In the genomic region with DNA sequence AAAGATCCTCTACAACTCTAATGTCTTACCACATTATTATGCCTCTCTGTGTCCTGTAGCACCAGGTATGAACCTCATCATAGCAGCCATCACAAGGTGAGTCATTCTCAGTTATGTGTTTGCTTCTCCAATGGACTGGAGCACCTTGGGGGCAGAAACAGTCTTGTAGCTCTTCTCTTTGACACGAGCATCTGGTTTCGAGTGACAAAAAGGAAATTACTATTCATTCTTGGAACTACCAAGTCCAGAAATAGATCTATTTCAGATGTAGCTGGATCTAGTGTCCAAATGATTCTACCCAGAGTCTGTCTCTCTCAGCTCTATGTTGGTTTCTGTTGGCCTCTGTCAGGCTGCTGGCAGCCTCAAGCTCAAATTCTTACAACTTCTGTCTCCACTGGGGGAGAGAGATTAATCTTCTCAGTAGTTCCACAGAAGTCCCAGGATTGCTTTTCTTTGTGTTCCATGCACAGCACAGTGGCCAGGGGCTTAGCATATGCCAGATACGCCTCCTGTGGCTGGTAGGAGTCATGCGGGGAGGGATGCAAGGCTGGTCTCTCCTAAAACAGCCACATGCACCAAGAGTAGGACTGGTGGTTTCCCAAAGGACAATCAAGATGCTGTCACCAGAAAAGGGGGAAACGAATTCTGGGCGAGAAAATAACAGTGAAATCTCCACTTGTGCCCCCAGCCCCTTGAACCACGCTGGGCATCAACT, we compare ENCODE assay signal across 10 cellular contexts. TPM values are rescaled to one million over a fixed set of nuclear protein-coding genes. Genes with fewer than 3 reads are reported as not detected.
DNase-seq lines count a peak whose midpoint lies in the region; ATAC-seq and TF ChIP-seq lines count a peak whose summit lies in the region.
"Had no signal": no experiment of that assay in that cellular context is flagged by ENCODE, and none has a peak within 500 bp of the region (broad histone marks: within the 10 kb centered on the region; RNA-seq: fewer than 3 reads in every experiment).

No MANE protein-coding gene starts in this region.

- WGBS in psoas muscle, 3 donors = 75 to 83% (median 81%) methylated on average over 7 of the region's 7 CpGs

- no peaks in the 10 kb centered on the region for H3K4me1 ChIP-seq in psoas muscle

- no peak overlapping the region for H3K4me3 Mint-ChIP-seq in activated naive CD4-positive, alpha-beta T cell treated with anti-CD3 and anti-CD28 coated beads, Interleukin-2, amount 10 ng/mL, durations not matched to agents 7 days and 5 days

- ATAC-seq in GM21717 (IDR thresholded peaks at IDR 0.05; ENCODE audit: unreplicated experiment) (peak; percentile 78), psoas muscle (no peak)

- H3K36me3 Mint-ChIP-seq in activated naive CD4-positive, alpha-beta T cell treated with anti-CD3 and anti-CD28 coated beads, Interleukin-2, amount 10 ng/mL, durations not matched to agents 7 days and 5 days = no peaks in the 10 kb centered on the region

- no peaks in the 10 kb centered on the region for H3K4me1 Mint-ChIP-seq in activated naive CD4-positive, alpha-beta T cell treated with anti-CD3 and anti-CD28 coated beads, Interleukin-2, amount 10 ng/mL, durations not matched to agents 7 days and 5 days

- no peak overlapping the region for H3K4me3 ChIP-seq in psoas muscle

- H3K36me3 ChIP-seq in psoas muscle (ENCODE audit: insufficient read depth in 1 of 2, low read depth in 1 of 2) = no peaks in the 10 kb centered on the region

- CTCF ChIA-PET in activated naive CD4-positive, alpha-beta T cell treated with anti-CD3 and anti-CD28 coated beads, Interleukin-2, amount 10 ng/mL, durations not matched to agents 7 days and 5 days (lab: Charles Lee) = interaction anchor here (0.6 kb wide), 1 partner anchor 1154 kb away, joined by 3 read pairs; no protein-coding TSS in a partner anchor

- H3K9me3 ChIP-seq in psoas muscle = no peaks in the 10 kb centered on the region

- no peak overlapping the region for H3K27ac Mint-ChIP-seq in activated naive CD4-positive, alpha-beta T cell treated with anti-CD3 and anti-CD28 coated beads, Interleukin-2, amount 10 ng/mL, durations not matched to agents 7 days and 5 days

- TF ChIP-seq CTCF in GM12874 (IDR thresholded peaks at IDR 0.05; ENCODE audit: insufficient read depth, low read depth, low read length) (peak; percentile 41; the same call in 1 of the 2 replicates), psoas muscle (IDR thresholded peaks at IDR 0.05) (no peak)

- no peak overlapping the region for H3K27ac ChIP-seq in psoas muscle

- DNase-seq in KBM-7 = peak; percentile 4
- DNase-seq in kidney tubule cell (ENCODE audit: low spot score) = peak; percentile 63
- no peak for DNase-seq in superior temporal gyrus (ENCODE audit: extremely low spot score)
- DNase-seq in activated naive CD4-positive, alpha-beta T cell treated with anti-CD3 and anti-CD28 coated beads, Interleukin-2, amount 10 ng/mL, durations not matched to agents 7 days and 5 days = no peak
- DNase-seq in psoas muscle = no peak
- no peak for DNase-seq in retina
- DNase-seq: activated CD4-positive, alpha-beta T cell treated with anti-CD3 and anti-CD28 coated beads for 48 hours; NCI-H1048 had no signal

- H3K27me3 Mint-ChIP-seq in activated naive CD4-positive, alpha-beta T cell treated with anti-CD3 and anti-CD28 coated beads, Interleukin-2, amount 10 ng/mL, durations not matched to agents 7 days and 5 days = peaks cover 28% of the 10 kb centered on the region

- no peaks in the 10 kb centered on the region for H3K9me3 Mint-ChIP-seq in activated naive CD4-positive, alpha-beta T cell treated with anti-CD3 and anti-CD28 coated beads, Interleukin-2, amount 10 ng/mL, durations not matched to agents 7 days and 5 days

- peaks cover 0 to 5% (median 0%) of the 10 kb centered on the region in 3 donors for H3K27me3 ChIP-seq in psoas muscle (ENCODE audit: insufficient read depth in 3 of 3, low read length in 2 of 3)

- in situ Hi-C loops in KBM-7 (cut with MboI; ENCODE audit: low pct_unique_long_range_greater_than_20kb, low sequenced_read_pairs) = no loop called here

- intact Hi-C loops in psoas muscle (cut with DNase I) = no loop called here

RNA-seq across cellular contexts. Expression of gene PAPSS2, which starts 37.2 kb away (rescaled TPM):
- 10 to 100 TPM in 1 of 4 donors, 1 to 10 TPM in 3; 3.8 to 11.0 (median 5.2) TPM for total RNA-seq in psoas muscle
- 1 to 10 TPM; 2.0 to 2.9 (median 2.8) TPM for polyA plus RNA-seq in psoas muscle

Comparison
In these comparisons a context has a peak if more than half of its experiments do, and no peak if none do; other contexts are left out.
1. DNase-seq: peak in KBM-7 (single experiment) and kidney tubule cell (single experiment); none in superior temporal gyrus (single experiment), activated naive CD4-positive, alpha-beta T cell treated with anti-CD3 and anti-CD28 coated beads, Interleukin-2, amount 10 ng/mL, durations not matched to agents 7 days and 5 days (single experiment), psoas muscle (0 of 2) and retina (single experiment).